15 cellular contexts compared by ENCODE assay signal in genomic region chr2:176704282-176704773, GRCh38.
"Had no signal": no experiment of that assay in that cellular context is flagged by ENCODE, and none has a peak within 500 bp of the region (broad histone marks: within the 10 kb centered on the region; RNA-seq: fewer than 3 reads in every experiment).

No MANE protein-coding gene starts in this region.

- H3K36me3 ChIP-seq: cardiac muscle cell, esophagus squamous epithelium, vagina had no signal

- H3K9me3 ChIP-seq: esophagus squamous epithelium, vagina had no signal

- H3K4me1 ChIP-seq: esophagus squamous epithelium, foreskin keratinocyte, vagina had no signal

- H3K27me3 ChIP-seq: cardiac muscle cell, esophagus squamous epithelium, vagina had no signal

- ATAC-seq: activated naive CD8-positive, alpha-beta T cell treated with anti-CD3 and anti-CD28 coated beads, Interleukin-2, amount 50 U/mL, for 24 hours; foreskin keratinocyte; left colon; natural killer cell treated with Interleukin-12 subunit alpha and Interleukin-12 subunit beta and Interleukin-15 and Interleukin-18, amount 100 ng/mL, for 72 hours; stimulated activated naive CD8-positive, alpha-beta T cell treated with anti-CD3 and anti-CD28 coated beads, Interleukin-15, amount 100 ng/mL, for 72 hours; WTC11 had no signal

- FAIRE-seq: astrocyte, colon had no signal

- DNase-seq: activated CD4-positive, alpha-beta T cell treated with anti-CD3 and anti-CD28 coated beads for 48 hours; activated naive CD4-positive, alpha-beta T cell treated with Interleukin-2 at 50 U/mL for 16 hours; activated naive CD8-positive, alpha-beta T cell treated with anti-CD3 and anti-CD28 coated beads, Interleukin-2, amount 50 U/mL, for 24 hours; esophagus squamous epithelium; foreskin keratinocyte; head of caudate nucleus; left colon; stimulated activated CD4-positive, alpha-beta T cell treated with anti-CD3 and anti-CD28 coated beads, Interleukin-4, amount 100 ng/mL, for 1 hour; stimulated activated naive CD8-positive, alpha-beta T cell treated with anti-CD3 and anti-CD28 coated beads, Interleukin-15, amount 100 ng/mL, for 72 hours had no signal

- H3K27ac ChIP-seq: cardiac muscle cell, esophagus squamous epithelium, foreskin keratinocyte, vagina had no signal

- H3K4me3 ChIP-seq: cardiac muscle cell, esophagus squamous epithelium, vagina had no signal
